ENCODE assay signal across 20 cellular contexts in genomic region chr22:31446208-31446607, GRCh38. TPM values are rescaled to one million over a fixed set of nuclear protein-coding genes. Genes with fewer than 3 reads are reported as not detected.
DNase-seq lines count a peak whose midpoint lies in the region; ATAC-seq and TF ChIP-seq lines count a peak whose summit lies in the region.
"Had no signal": no experiment of that assay in that cellular context is flagged by ENCODE, and none has a peak within 500 bp of the region (broad histone marks: within the 10 kb centered on the region; RNA-seq: fewer than 3 reads in every experiment).

No MANE protein-coding gene starts in this region.

- no peaks in the 10 kb centered on the region for H3K27me3 Mint-ChIP-seq in stimulated activated naive CD8-positive, alpha-beta T cell treated with anti-CD3 and anti-CD28 coated beads, Interleukin-15, amount 100 ng/mL, for 72 hours
- H3K27me3 Mint-ChIP-seq in progenitor cell of endocrine pancreas, result no peaks in the 10 kb centered on the region
- H3K27me3 Mint-ChIP-seq: CD4-positive, CD25-positive, alpha-beta regulatory T cell; CD8-positive, alpha-beta memory T cell; IgD-negative memory B cell had no signal

- H3K4me3 Mint-ChIP-seq in stimulated activated naive CD8-positive, alpha-beta T cell treated with anti-CD3 and anti-CD28 coated beads, Interleukin-15, amount 100 ng/mL, for 72 hours, result no peak overlapping the region
- no peak overlapping the region for H3K4me3 Mint-ChIP-seq in progenitor cell of endocrine pancreas (ENCODE audit: low read depth)
- H3K4me3 Mint-ChIP-seq: CD4-positive, CD25-positive, alpha-beta regulatory T cell; CD8-positive, alpha-beta memory T cell; H9; IgD-negative memory B cell had no signal

- H3K9me3 ChIP-seq in cardiac muscle cell (ENCODE audit: low read depth), result no peaks in the 10 kb centered on the region
- no peaks in the 10 kb centered on the region for H3K9me3 ChIP-seq in right atrium auricular region
- no peaks in the 10 kb centered on the region for H3K9me3 ChIP-seq in upper lobe of right lung
- H3K9me3 ChIP-seq: BE2C had no signal

- peaks cover 15% of the 10 kb centered on the region for H3K36me3 Mint-ChIP-seq in progenitor cell of endocrine pancreas (ENCODE audit: insufficient read depth)

- no peaks in the 10 kb centered on the region for H3K79me2 ChIP-seq in KMS-11 (ENCODE audit: insufficient read depth, low read depth)

- peaks cover 22% of the 10 kb centered on the region for H3K36me3 ChIP-seq in cardiac muscle cell
- H3K36me3 ChIP-seq in right atrium auricular region, result peaks cover 46% of the 10 kb centered on the region
- no peaks in the 10 kb centered on the region for H3K36me3 ChIP-seq in KMS-11 (ENCODE audit: insufficient read depth)
- peaks cover 68% of the 10 kb centered on the region for H3K36me3 ChIP-seq in upper lobe of right lung

- H3K9ac ChIP-seq in KMS-11, result no peak overlapping the region

- H3K27ac Mint-ChIP-seq in stimulated activated naive CD8-positive, alpha-beta T cell treated with anti-CD3 and anti-CD28 coated beads, Interleukin-15, amount 100 ng/mL, for 72 hours, result peak overlapping the region; percentile 38 to 89
- peak overlapping the region; percentile 24 for H3K27ac Mint-ChIP-seq in progenitor cell of endocrine pancreas
- H3K27ac Mint-ChIP-seq: H9 had no signal

- peak in 1 of 2 donors; percentile 48 for DNase-seq in cardiac muscle cell (ENCODE audit: low read depth in 1 of 2, low spot score in 1 of 2)
- DNase-seq in right atrium auricular region (ENCODE audit: low spot score), result no peak
- DNase-seq in stimulated activated naive CD8-positive, alpha-beta T cell treated with anti-CD3 and anti-CD28 coated beads, Interleukin-15, amount 100 ng/mL, for 72 hours, result no peak
- DNase-seq in stimulated activated naive CD8-positive, alpha-beta T cell treated with anti-CD3 and anti-CD28 coated beads, Interleukin-15, Interleukin-2, amounts not matched to agents 100 U/mL and 50 U/mL, for 24 hours, result no peak
- DNase-seq in progenitor cell of endocrine pancreas (ENCODE audit: low spot score, unreplicated experiment), result no peak
- DNase-seq in SIG-M5 treated with dmso at 0.1 percent for 504 hours (lab: John Stamatoyannopoulos, UW; ENCODE audit: unreplicated experiment), result no peak
- no peak for DNase-seq in upper lobe of right lung
- DNase-seq: ACHN; BE2C; C1 segment of cervical spinal cord; CD4-positive, CD25-positive, alpha-beta regulatory T cell; CD8-positive, alpha-beta memory T cell; COR-L47; DMS 273 treated with DMSO at 0.1 percent for 48 hours; DMS53; DND-41; EL; H9 had no signal

- no peak overlapping the region for H2AFZ ChIP-seq in KMS-11 (ENCODE audit: low read depth)

- ATAC-seq in stimulated activated naive CD8-positive, alpha-beta T cell treated with anti-CD3 and anti-CD28 coated beads, Interleukin-15, amount 100 ng/mL, for 72 hours, result no peak
- no peak for ATAC-seq in stimulated activated naive CD8-positive, alpha-beta T cell treated with anti-CD3 and anti-CD28 coated beads, Interleukin-15, Interleukin-2, amounts not matched to agents 100 U/mL and 50 U/mL, for 24 hours
- ATAC-seq in upper lobe of right lung, result no peak

- no peak overlapping the region for H3K4me3 ChIP-seq in cardiac muscle cell
- no peak overlapping the region for H3K4me3 ChIP-seq in right atrium auricular region
- no peak overlapping the region for H3K4me3 ChIP-seq in KMS-11 (IDR thresholded peaks at IDR 0.05; ENCODE audit: insufficient read depth, low read depth, low read length)
- H3K4me3 ChIP-seq in upper lobe of right lung, result no peak overlapping the region

- H3K4me1 Mint-ChIP-seq in stimulated activated naive CD8-positive, alpha-beta T cell treated with anti-CD3 and anti-CD28 coated beads, Interleukin-15, amount 100 ng/mL, for 72 hours, result no peaks in the 10 kb centered on the region
- no peaks in the 10 kb centered on the region for H3K4me1 Mint-ChIP-seq in progenitor cell of endocrine pancreas (ENCODE audit: low read depth)
- H3K4me1 Mint-ChIP-seq: CD4-positive, CD25-positive, alpha-beta regulatory T cell had no signal

- no peak for TF ChIP-seq CTCF in cardiac muscle cell (IDR thresholded peaks at IDR 0.05; ENCODE audit: low read depth, low read length)
- no peak for TF ChIP-seq CTCF in right atrium auricular region (IDR thresholded peaks at IDR 0.05)
- TF ChIP-seq CTCF in KMS-11 (conservative IDR thresholded peaks at IDR 0.05; ENCODE audit: low read depth, low read length), result no peak
- no peak for TF ChIP-seq CTCF in progenitor cell of endocrine pancreas (IDR thresholded peaks at IDR 0.05; ENCODE audit: unreplicated experiment)
- no peak for TF ChIP-seq CTCF in upper lobe of right lung (IDR thresholded peaks at IDR 0.05)

- H3K27me3 ChIP-seq in cardiac muscle cell (no peaks in the 10 kb centered on the region), right atrium auricular region (no peaks in the 10 kb centered on the region), KMS-11 (ENCODE audit: insufficient read depth, low read depth) (no peaks in the 10 kb centered on the region), upper lobe of right lung (no peaks in the 10 kb centered on the region)
- H3K27me3 ChIP-seq: BE2C had no signal

- H3K27ac ChIP-seq in cardiac muscle cell (peak overlapping the region; percentile 89), right atrium auricular region (peak overlapping the region in 1 of 2 donors; percentile 83), KMS-11 (no peak overlapping the region), upper lobe of right lung (no peak overlapping the region)

- H3K9me3 Mint-ChIP-seq in stimulated activated naive CD8-positive, alpha-beta T cell treated with anti-CD3 and anti-CD28 coated beads, Interleukin-15, amount 100 ng/mL, for 72 hours, result no peaks in the 10 kb centered on the region
- H3K9me3 Mint-ChIP-seq in progenitor cell of endocrine pancreas (ENCODE audit: low read depth), result no peaks in the 10 kb centered on the region
- H3K9me3 Mint-ChIP-seq: CD4-positive, CD25-positive, alpha-beta regulatory T cell; CD8-positive, alpha-beta memory T cell; H9; IgD-negative memory B cell had no signal

- intact Hi-C loops in upper lobe of right lung (cut with DNase I), result no loop called here

- peaks cover 55% of the 10 kb centered on the region for H3K4me1 ChIP-seq in cardiac muscle cell (ENCODE audit: low read depth)
- peaks cover 0 to 35% of the 10 kb centered on the region in 2 donors for H3K4me1 ChIP-seq in right atrium auricular region
- peaks cover 29% of the 10 kb centered on the region for H3K4me1 ChIP-seq in KMS-11 (ENCODE audit: low read depth, poor library complexity, severe bottlenecking)
- H3K4me1 ChIP-seq in upper lobe of right lung, result no peaks in the 10 kb centered on the region
- H3K4me1 ChIP-seq: BE2C had no signal

- H3K4me2 ChIP-seq in KMS-11, result peak overlapping the region; percentile 44; the same call in 1 of the 2 replicates

- H4K20me1 ChIP-seq in KMS-11 (ENCODE audit: insufficient read depth), result no peaks in the 10 kb centered on the region

RNA-seq across cellular contexts. Expression of gene EIF4ENIF1, which starts 43.4 kb away (rescaled TPM):
- total RNA-seq in cardiac muscle cell (15.8 and 18.0 TPM in 2 replicates), right atrium auricular region (10 to 100 TPM in 1 of 2 donors, 1 to 10 TPM in 1; 9.0 to 14.6 TPM), progenitor cell of endocrine pancreas (41.0 and 46.5 TPM in 2 replicates), upper lobe of right lung (27.2 TPM)
- 26.5 and 38.7 TPM in 2 replicates for polyA plus RNA-seq in cardiac muscle cell

RNA-seq across cellular contexts. Expression of gene DRG1, which starts 46.8 kb away (rescaled TPM):
- total RNA-seq in cardiac muscle cell, result 55.0 and 70.6 TPM in 2 replicates
- 94.1 and 100 TPM in 2 replicates for polyA plus RNA-seq in cardiac muscle cell
- total RNA-seq in right atrium auricular region, result 10 to 100 TPM; 63.6 to 95.7 TPM
- 69.0 and 69.1 TPM in 2 replicates for total RNA-seq in progenitor cell of endocrine pancreas
- total RNA-seq in upper lobe of right lung, result 35.5 TPM

RNA-seq across cellular contexts. Expression of gene SFI1, which starts 50.1 kb away (rescaled TPM):
- total RNA-seq in cardiac muscle cell (18.2 and 23.8 TPM in 2 replicates), right atrium auricular region (1 to 10 TPM; 6.5 to 6.8 TPM), progenitor cell of endocrine pancreas (61.9 and 66.3 TPM in 2 replicates), upper lobe of right lung (38.0 TPM)
- polyA plus RNA-seq in cardiac muscle cell, result 13.6 and 22.0 TPM in 2 replicates
